In genomic region chr3:171825222-171825828, GRCh38 we compare ENCODE assay signal across 13 cellular contexts. TPM values are rescaled to one million over a fixed set of nuclear protein-coding genes. Genes with fewer than 3 reads are reported as not detected.
A peak's percentile ranks its signal among the peaks of the same experiment; 100 is the strongest.
DNase-seq lines count a peak whose midpoint lies in the region; ATAC-seq, FAIRE-seq and TF ChIP-seq lines count a peak whose summit lies in the region.
"Had no signal": no experiment of that assay in that cellular context is flagged by ENCODE, and none has a peak within 500 bp of the region (broad histone marks: within the 10 kb centered on the region; RNA-seq: fewer than 3 reads in every experiment).

No MANE protein-coding gene starts in this region.

- H3K79me2 ChIP-seq in H9 (ENCODE audit: insufficient read depth, low read length) (no peaks in the 10 kb centered on the region), K562 (ENCODE audit: control insufficient read depth, insufficient read depth, low read length) (no peaks in the 10 kb centered on the region), OCI-LY7 (ENCODE audit: insufficient read depth, low read depth, low read length) (no peaks in the 10 kb centered on the region)

- H3K9ac ChIP-seq in H9 (ENCODE audit: extremely low read depth, insufficient read length, low read length) (no peak overlapping the region), K562 (ENCODE audit: insufficient read depth in 1 of 2, low read depth in 2 of 2, low read length in 2 of 2) (no peak overlapping the region)

- H4K20me1 ChIP-seq in H9 (ENCODE audit: control insufficient read depth, insufficient read depth, insufficient read length) (no peaks in the 10 kb centered on the region), K562 (replicated peaks; ENCODE audit: control insufficient read depth, insufficient read depth, low read length) (no peaks in the 10 kb centered on the region), OCI-LY7 (ENCODE audit: insufficient read depth, low read length) (no peaks in the 10 kb centered on the region)

- H2BK20ac ChIP-seq in H9 (ENCODE audit: low read depth, low read length, poor library complexity, severe bottlenecking): no peak overlapping the region

- CTCF ChIA-PET in K562 (lab: Yijun Ruan, JAX; ENCODE audit: low intra/inter-chr PET ratio) (no interaction called here), OCI-LY7 (lab: Charles Lee; ENCODE audit: unreplicated experiment) (no interaction called here)

- H3K36me3 ChIP-seq in K562 (ENCODE audit: control insufficient read depth, insufficient read depth, low read length) (no peaks in the 10 kb centered on the region), right atrium auricular region (no peaks in the 10 kb centered on the region), OCI-LY7 (ENCODE audit: insufficient read depth, low read length) (no peaks in the 10 kb centered on the region)

- H2BK15ac ChIP-seq in H9 (ENCODE audit: low read depth, low read length): no peak overlapping the region

- H3K27ac ChIP-seq in H9 (ENCODE audit: insufficient read length, low read depth, low read length) (no peak overlapping the region), K562 (ENCODE audit: extremely low read depth, low read depth, low read length) (no peak overlapping the region), right atrium auricular region (peak overlapping the region; percentile 56 to 57), OCI-LY7 (ENCODE audit: low read depth, low read length, poor library complexity, severe bottlenecking) (no peak overlapping the region)

- DNase-seq in H9 (no peak), K562 (ENCODE audit: extremely low read depth in 1 of 4, low spot score in 3 of 4) (no peak), right atrium auricular region (ENCODE audit: low spot score) (no peak), stromal cell of bone marrow (ENCODE audit: low read depth) (peak; percentile 91), NCI-H2227 treated with DMSO at 0.1 percent for 48 hours (lab: John Stamatoyannopoulos, UW) (no peak), OCI-LY7 (ENCODE audit: low spot score) (no peak), NCI-H2171 (lab: John Stamatoyannopoulos, UW) (no peak)
- DNase-seq in activated CD4-positive, CD25-positive, alpha-beta regulatory T cell (lab: John Stamatoyannopoulos, UW): no peak
- DNase-seq: activated T-cell treated with anti-CD3 and anti-CD28 coated beads, Interleukin-2, amount 50 U/mL, for 24 hours; GDM1; mucosa of descending colon; NCI-H510A treated with DMSO at 0.1 percent for 48 hours; stimulated activated CD4-positive, alpha-beta T cell treated with anti-CD3 and anti-CD28 coated beads, Interleukin-4, amount 100 ng/mL, for 24 hours had no signal

- WGBS in H9 (ENCODE audit: extremely low coverage, insufficient read length, low lambda C conversion rate): no CpG with 5 or more reads among the region's 5 CpGs
- WGBS in K562 (ENCODE audit: insufficient coverage, low coverage, missing lambda C conversion rate): 7% methylated on average over 5 of the region's 5 CpGs

- no peak overlapping the region for H3K14ac ChIP-seq in H9 (ENCODE audit: insufficient read depth, low read length)

- no peak for TF ChIP-seq CTCF in H9 (conservative IDR thresholded peaks at IDR 0.05)
- no peak for TF ChIP-seq CTCF in K562 (IDR thresholded peaks at IDR 0.05 in 2 of 3, conservative IDR thresholded peaks at IDR 0.05 in 1 of 3; ENCODE audit: insufficient read depth in 2 of 3, low read depth in 1 of 3, low read length in 3 of 3)
- no peak for TF ChIP-seq CTCF in right atrium auricular region (IDR thresholded peaks at IDR 0.05)
- TF ChIP-seq CTCF in OCI-LY7 (conservative IDR thresholded peaks at IDR 0.05; ENCODE audit: low read length): no peak

- no peak overlapping the region for H3K4ac ChIP-seq in H9 (ENCODE audit: low read depth, low read length)

- in situ Hi-C loops in K562 (cut with MboI): no loop called here

- no peak overlapping the region for H3K23ac ChIP-seq in H9 (ENCODE audit: insufficient read length, low read depth, low read length)

- H3K27me3 ChIP-seq in H9 (ENCODE audit: insufficient read depth, low read length): no peaks in the 10 kb centered on the region
- no peaks in the 10 kb centered on the region for H3K27me3 ChIP-seq in K562 (ENCODE audit: control insufficient read depth in 2 of 2, insufficient read depth in 2 of 2, low read length in 2 of 2)
- H3K27me3 ChIP-seq in right atrium auricular region: no peaks in the 10 kb centered on the region

- FAIRE-seq in K562 (lab: Jason Lieb, UNC): no peak

- H2BK12ac ChIP-seq in H9 (ENCODE audit: insufficient read length, low read depth, low read length): no peak overlapping the region

- H4K5ac ChIP-seq in H9 (ENCODE audit: insufficient read length, low read depth, low read length): no peak overlapping the region

- POLR2A ChIA-PET in K562 (lab: Yijun Ruan, JAX) (interaction anchor here (0.5 to 1.1 kb wide), 3 partner anchors 14 to 24 kb away, joined by 3 to 4 read pairs (median 3); no protein-coding TSS in a partner anchor), OCI-LY7 (lab: Charles Lee) (interaction anchor here (0.6 kb wide), 2 partner anchors 10 to 298 kb away, joined by 3 to 5 read pairs; no protein-coding TSS in a partner anchor)

- H3K9me2 ChIP-seq in OCI-LY7 (ENCODE audit: insufficient read depth, low read length): no peaks in the 10 kb centered on the region

- H3K18ac ChIP-seq in H9 (ENCODE audit: insufficient read length, low read depth, low read length): no peak overlapping the region

- H3K4me1 Mint-ChIP-seq in H9: peaks cover 27 to 29% of the 10 kb centered on the region in 2 experiments

- BruUV-seq in K562 (replicated peaks; lab: Mats Ljungman, UMichigan) (no TSS peak), OCI-LY7 (replicated peaks; lab: Mats Ljungman, UMichigan) (no TSS peak)

- H3K9me3 Mint-ChIP-seq in H9: no peaks in the 10 kb centered on the region
- H3K9me3 Mint-ChIP-seq: activated T-cell treated with anti-CD3 and anti-CD28 coated beads, Interleukin-2, amount 50 U/mL, for 24 hours had no signal

- H4K91ac ChIP-seq in H9 (ENCODE audit: insufficient read length, low read depth, low read length): no peak overlapping the region

- no peaks in the 10 kb centered on the region for H3K36me3 Mint-ChIP-seq in H9 (ENCODE audit: insufficient read depth in 1 of 3, low read depth in 3 of 3)

- no peak overlapping the region for H2BK120ac ChIP-seq in H9 (ENCODE audit: low read depth, low read length, poor library complexity, severe bottlenecking)

- H3K9me3 ChIP-seq in H9 (ENCODE audit: control insufficient read depth, low read depth, low read length): no peaks in the 10 kb centered on the region
- H3K9me3 ChIP-seq in K562 (replicated peaks; ENCODE audit: control insufficient read depth, insufficient read depth, low read depth, low read length): no peaks in the 10 kb centered on the region
- H3K9me3 ChIP-seq in right atrium auricular region: no peaks in the 10 kb centered on the region
- no peaks in the 10 kb centered on the region for H3K9me3 ChIP-seq in OCI-LY7 (ENCODE audit: low read length)
- H3K9me3 ChIP-seq: mucosa of descending colon had no signal

- TF ChIP-seq EP300 in K562 (IDR thresholded peaks at IDR 0.05; ENCODE audit: low read length): no peak

- no peak overlapping the region for H3K56ac ChIP-seq in H9 (ENCODE audit: insufficient read length, low read depth, low read length)

- H3K4me1 ChIP-seq in H9 (ENCODE audit: insufficient read depth, low read length) (peaks cover 12% of the 10 kb centered on the region; the same call in 1 of the 2 replicates), K562 (replicated peaks in 1 of 2; ENCODE audit: control insufficient read depth in 2 of 2, insufficient read depth in 2 of 2, low read length in 2 of 2) (peaks cover 0 to 7% of the 10 kb centered on the region in 2 experiments; a peak in 3 of 5 replicates), right atrium auricular region (peaks cover 0 to 21% of the 10 kb centered on the region in 2 donors), OCI-LY7 (ENCODE audit: insufficient read depth, low read length, poor library complexity, severe bottlenecking) (no peaks in the 10 kb centered on the region)

- TF ChIP-seq RAD21 in K562 (CRISPR knock-in tag; conservative IDR thresholded peaks at IDR 0.05 in 1 of 2, IDR thresholded peaks at IDR 0.05 in 1 of 2): no peak

- H2BK5ac ChIP-seq in H9 (ENCODE audit: insufficient read length, low read length): no peak overlapping the region

- H3K4me3 Mint-ChIP-seq in H9: peak overlapping the region in 1 of 2 experiments; percentile 31; a peak in 1 of 5 replicates
- H3K4me3 Mint-ChIP-seq: activated T-cell treated with anti-CD3 and anti-CD28 coated beads, Interleukin-2, amount 50 U/mL, for 24 hours had no signal

- peaks cover 2% of the 10 kb centered on the region; the same call in 1 of the 2 replicates for H3K27me3 Mint-ChIP-seq in H9 (ENCODE audit: low read depth)

- H3K27ac Mint-ChIP-seq in H9: peak overlapping the region; percentile 3 to 75 (median 45); a peak in 4 of 7 replicates
- H3K27ac Mint-ChIP-seq: activated T-cell treated with anti-CD3 and anti-CD28 coated beads, Interleukin-2, amount 50 U/mL, for 24 hours had no signal

- TF ChIP-seq POLR2A in K562 (conservative IDR thresholded peaks at IDR 0.05): no peak

- no peaks in the 10 kb centered on the region for H3K23me2 ChIP-seq in H9 (ENCODE audit: insufficient read length, low read depth, low read length, poor library complexity, severe bottlenecking)

- H2AK5ac ChIP-seq in H9 (ENCODE audit: insufficient read length, low read length): no peak overlapping the region

- no peak for ATAC-seq in K562
- ATAC-seq: mucosa of descending colon had no signal

- intact Hi-C loops in K562 (cut with micrococcal nuclease) (no loop called here), OCI-LY7 (cut with micrococcal nuclease; ENCODE audit: unreplicated experiment) (no loop called here)

- H2AFZ ChIP-seq in H9 (ENCODE audit: low read length) (no peak overlapping the region), K562 (ENCODE audit: low read depth, low read length) (no peak overlapping the region), OCI-LY7 (ENCODE audit: low read length) (no peak overlapping the region)

- H3K79me1 ChIP-seq in H9 (ENCODE audit: insufficient read depth, low read depth, low read length, poor library complexity, severe bottlenecking): no peaks in the 10 kb centered on the region

- H3K4me3 ChIP-seq in K562 (no peak overlapping the region), right atrium auricular region (no peak overlapping the region), OCI-LY7 (ENCODE audit: low read depth, low read length, poor library complexity, severe bottlenecking) (no peak overlapping the region)
- H3K4me3 ChIP-seq: mucosa of descending colon had no signal

- no peak overlapping the region for H3T11ph ChIP-seq in H9 (ENCODE audit: low read length)

- H4K8ac ChIP-seq in H9 (replicated peaks; ENCODE audit: insufficient read length, low read depth, low read length): no peak overlapping the region

- H3K4me2 ChIP-seq in H9 (ENCODE audit: insufficient read depth, insufficient read length, low read length) (peak overlapping the region; percentile 2), K562 (ENCODE audit: insufficient read depth, low read length) (no peak overlapping the region), OCI-LY7 (ENCODE audit: low read length) (no peak overlapping the region)

- no peaks in the 10 kb centered on the region for H3K9me1 ChIP-seq in K562 (ENCODE audit: control insufficient read depth, insufficient read depth, low read length)

RNA-seq across cellular contexts. Expression of gene PLD1, which starts 15.0 kb away (rescaled TPM):
- total RNA-seq in H9 (2021) (1.5 and 1.8 TPM in 2 replicates), K562 (2014; rRNA removed) (8.4 and 11.6 TPM in 2 replicates), K562 (2014; rRNA removed; fragmentation: Illumina TruSeq; extraction: Trizol) (18.7 and 22.5 TPM in 2 replicates), K562 (2015; rRNA removed; fragmentation: Illumina TruSeq; extraction: Trizol) (16.6 and 17.7 TPM in 2 replicates), K562 (2021) (20.0 and 28.8 TPM in 2 replicates), right atrium auricular region (100 to 1,000 TPM in 1 of 2 donors, 10 to 100 TPM in 1; 64.5 to 111 TPM), OCI-LY7 (2022) (not detected in 2 replicates)
- total RNA-seq in K562 (2011; cell fraction: chromatin; rRNA removed; ENCODE audit: low replicate concordance): 32.1 and 98.0 TPM in 2 replicates
- total RNA-seq in K562 (2011; cell fraction: nucleolus; rRNA removed): 14.3 and 46.8 TPM in 2 replicates
- total RNA-seq in K562 (2011; cell fraction: nucleoplasm; rRNA removed): 49.3 and 80.7 TPM in 2 replicates
- polyA plus RNA-seq in K562 (2011; rRNA removed) (11.7 and 17.9 TPM in 2 replicates), K562 (2014; fragmentation: Illumina TruSeq; extraction: Trizol) (18.6 TPM in 2 replicates), K562 (2014; fragmentation: Nextera tagmentation; extraction: Ambion mirVana) (10 to 100 TPM; 25.3 to 26.1 TPM), K562 (2014; rRNA removed) (11.4 and 16.3 TPM in 2 replicates)
- 5.8 and 10.9 TPM in 2 replicates for polyA plus RNA-seq in K562 (2011; cell fraction: cytosol; rRNA removed)
- polyA plus RNA-seq in K562 (2011; cell fraction: nucleus; rRNA removed): 15.4 and 17.7 TPM in 2 replicates
- polyA plus RNA-seq in K562 (2012): 14.2 and 49.0 TPM in 2 replicates
- 27.6 and 30.9 TPM in 2 replicates for polyA minus RNA-seq in K562 (2011; rRNA and poly(A)+ RNA removed)
- 7.2 and 8.4 TPM in 2 replicates for polyA minus RNA-seq in K562 (2011; cell fraction: cytosol; rRNA and poly(A)+ RNA removed)
- polyA minus RNA-seq in K562 (2011; cell fraction: nucleus; rRNA and poly(A)+ RNA removed): 15.3 and 32.3 TPM in 2 replicates
- not detected in 2 replicates for total RNA-seq in OCI-LY7 (2014; rRNA removed; shearing (Covaris generic))

RNA-seq across cellular contexts. Expression of gene TMEM212, which starts 17.8 kb away (rescaled TPM):
- total RNA-seq in H9 (2021): not detected in 2 replicates
- not detected in 2 replicates for total RNA-seq in K562 (2011; cell fraction: chromatin; rRNA removed; ENCODE audit: low replicate concordance)
- total RNA-seq in K562 (2011; cell fraction: nucleolus; rRNA removed): not detected in 2 replicates
- not detected in 2 replicates for total RNA-seq in K562 (2011; cell fraction: nucleoplasm; rRNA removed)
- total RNA-seq in K562 (2014; rRNA removed): not detected in 2 replicates
- not detected in 2 replicates for total RNA-seq in K562 (2014; rRNA removed; fragmentation: Illumina TruSeq; extraction: Trizol)
- not detected in 2 replicates for total RNA-seq in K562 (2015; rRNA removed; fragmentation: Illumina TruSeq; extraction: Trizol)
- total RNA-seq in K562 (2021): not detected in 2 replicates
- polyA plus RNA-seq in K562 (2011; rRNA removed): not detected in 2 replicates
- polyA plus RNA-seq in K562 (2011; cell fraction: cytosol; rRNA removed): not detected in 2 replicates
- not detected in 2 replicates for polyA plus RNA-seq in K562 (2011; cell fraction: nucleus; rRNA removed)
- not detected in 2 replicates for polyA plus RNA-seq in K562 (2012)
- not detected in 2 replicates for polyA plus RNA-seq in K562 (2014; fragmentation: Illumina TruSeq; extraction: Trizol)
- not detected for polyA plus RNA-seq in K562 (2014; fragmentation: Nextera tagmentation; extraction: Ambion mirVana)
- not detected in 2 replicates for polyA plus RNA-seq in K562 (2014; rRNA removed)
- not detected in 2 replicates for polyA minus RNA-seq in K562 (2011; rRNA and poly(A)+ RNA removed)
- polyA minus RNA-seq in K562 (2011; cell fraction: cytosol; rRNA and poly(A)+ RNA removed): not detected in 2 replicates
- not detected in 2 replicates for polyA minus RNA-seq in K562 (2011; cell fraction: nucleus; rRNA and poly(A)+ RNA removed)
- total RNA-seq in right atrium auricular region: not detected
- not detected in 2 replicates for total RNA-seq in OCI-LY7 (2014; rRNA removed; shearing (Covaris generic))
- not detected in 2 replicates for total RNA-seq in OCI-LY7 (2022)
- total RNA-seq: mucosa of descending colon had no signal

Comparison
In these comparisons a context has a peak if more than half of its experiments do, and no peak if none do; other contexts are left out.
1. H3K27ac ChIP-seq: peak in right atrium auricular region (2 of 2); none in H9 (single experiment), K562 (single experiment) and OCI-LY7 (single experiment).